Comparison of ENCODE assay signal across 24 cellular contexts in the genomic region with DNA sequence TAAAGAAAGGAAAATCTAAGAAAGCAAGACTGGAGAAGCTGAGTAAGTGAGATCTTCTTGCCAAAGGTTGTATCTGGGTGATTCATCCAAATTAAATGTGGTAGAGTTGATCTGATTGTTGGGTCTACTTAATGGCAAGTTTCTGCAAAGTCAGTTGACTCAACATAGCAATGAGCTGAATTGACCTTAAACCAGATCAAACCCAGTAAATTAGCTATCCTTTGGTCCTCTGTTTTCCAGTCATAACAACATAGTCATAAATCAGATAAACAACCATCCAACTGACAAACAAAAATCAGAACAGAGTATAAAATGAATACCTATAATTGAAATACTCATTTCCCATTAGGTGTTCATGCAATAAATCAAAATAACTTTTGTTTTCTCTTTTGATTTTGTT.
DNase-seq lines count a peak whose midpoint lies in the region; ATAC-seq and TF ChIP-seq lines count a peak whose summit lies in the region.
"Had no signal": no experiment of that assay in that cellular context is flagged by ENCODE, and none has a peak within 500 bp of the region (broad histone marks: within the 10 kb centered on the region; RNA-seq: fewer than 3 reads in every experiment).

No MANE protein-coding gene starts in this region.

- intact Hi-C loops in lower lobe of right lung (cut with DNase I) = no loop called here

- no peak overlapping the region for H3K27ac ChIP-seq in lower lobe of right lung
- H3K27ac ChIP-seq: BLaER1 treated with 17β-estradiol and CSF1 and Interleukin-3, amounts not matched to agents 10 nM and 100 nM; right lobe of liver had no signal

- CTCF ChIA-PET in BJ (lab: Yijun Ruan, JAX) = interaction anchor here (0.8 to 1.0 kb wide), 2 partner anchors 11 to 197 kb away, joined by 3 to 6 read pairs; no protein-coding TSS in a partner anchor

- no peaks in the 10 kb centered on the region for H3K9me3 ChIP-seq in lower lobe of right lung
- H3K9me3 ChIP-seq: BLaER1 treated with 17β-estradiol and CSF1 and Interleukin-3, amounts not matched to agents 10 nM and 100 nM; right lobe of liver had no signal

- no peak for TF ChIP-seq CTCF in BJ (IDR thresholded peaks at IDR 0.05; ENCODE audit: insufficient read depth, low read depth, low read length)
- no peak for TF ChIP-seq CTCF in epithelial cell of esophagus (IDR thresholded peaks at IDR 0.05; ENCODE audit: insufficient read depth, low read depth, low read length, missing control alignments)
- TF ChIP-seq CTCF in lower lobe of right lung (IDR thresholded peaks at IDR 0.05) = no peak

- H3K4me1 ChIP-seq in lower lobe of right lung = no peaks in the 10 kb centered on the region
- H3K4me1 ChIP-seq: BLaER1 treated with 17β-estradiol and CSF1 and Interleukin-3, amounts not matched to agents 10 nM and 100 nM; right lobe of liver had no signal

- no peaks in the 10 kb centered on the region for H3K27me3 ChIP-seq in BJ (ENCODE audit: control insufficient read depth, insufficient read depth, low read length)
- H3K27me3 ChIP-seq in lower lobe of right lung (ENCODE audit: low read depth) = no peaks in the 10 kb centered on the region
- H3K27me3 ChIP-seq: BLaER1 treated with 17β-estradiol and CSF1 and Interleukin-3, amounts not matched to agents 10 nM and 100 nM; right lobe of liver had no signal

- no peak for ATAC-seq in HG03460 (IDR thresholded peaks at IDR 0.05; ENCODE audit: unreplicated experiment)
- no peak for ATAC-seq in lower lobe of right lung
- ATAC-seq in HG03457 (IDR thresholded peaks at IDR 0.05; ENCODE audit: unreplicated experiment) = no peak
- ATAC-seq: activated T-cell treated with anti-CD3 and anti-CD28 coated beads, Interleukin-2, amount 50 U/mL, for 4 hours; K562; right lobe of liver had no signal

- DNase-seq in BJ (ENCODE audit: low read depth) (peak; percentile 47), NCI-H226 (peak; percentile 84), epithelial cell of esophagus (ENCODE audit: low read depth) (peak; percentile 96), kidney tubule cell (ENCODE audit: low spot score) (peak; percentile 75), DMS53 treated with DMSO at 0.1 percent for 48 hours (lab: John Stamatoyannopoulos, UW; ENCODE audit: unreplicated experiment) (no peak), lower lobe of right lung (no peak)
- DNase-seq: activated CD4-positive, alpha-beta T cell treated with anti-CD3 and anti-CD28 coated beads, Interleukin-2, amount 50 U/mL, for 1 hour; activated T-cell treated with anti-CD3 and anti-CD28 coated beads, Interleukin-2, amount 50 U/mL, for 4 hours; cortex of kidney; DND-41; foreskin melanocyte; H7; mesendoderm; NCI-H1105; NCI-H2171 treated with DMSO at 0.1 percent for 48 hours; nephron progenitor cell; NK-92 treated with Interleukin-12 subunit alpha and Interleukin-12 subunit beta, amount 100 ng/mL, for 24 hours; right lobe of liver; SHP77 treated with DMSO at 0.1 percent for 48 hours; trophoblast cell had no signal

- POLR2A ChIA-PET in BJ (lab: Charles Lee) = no interaction called here

- no peak overlapping the region for H3K4me3 ChIP-seq in BJ (ENCODE audit: low read depth, low read length)
- no peak overlapping the region for H3K4me3 ChIP-seq in epithelial cell of esophagus (ENCODE audit: low read length)
- no peak overlapping the region for H3K4me3 ChIP-seq in lower lobe of right lung
- H3K4me3 ChIP-seq: BLaER1 treated with 17β-estradiol and CSF1 and Interleukin-3, amounts not matched to agents 10 nM and 100 nM; K562; right lobe of liver had no signal

- H3K36me3 ChIP-seq in BJ (ENCODE audit: control insufficient read depth, insufficient read depth, low read length) (no peaks in the 10 kb centered on the region), lower lobe of right lung (no peaks in the 10 kb centered on the region)
- H3K36me3 ChIP-seq: BLaER1 treated with 17β-estradiol and CSF1 and Interleukin-3, amounts not matched to agents 10 nM and 100 nM; right lobe of liver had no signal

Comparison
In these comparisons a context has a peak if more than half of its experiments do, and no peak if none do; other contexts are left out.
1. DNase-seq: peak in BJ (single experiment), NCI-H226 (single experiment), epithelial cell of esophagus (single experiment) and kidney tubule cell (single experiment); none in DMS53 treated with DMSO at 0.1 percent for 48 hours (single experiment) and lower lobe of right lung (single experiment).